In the genomic region with DNA sequence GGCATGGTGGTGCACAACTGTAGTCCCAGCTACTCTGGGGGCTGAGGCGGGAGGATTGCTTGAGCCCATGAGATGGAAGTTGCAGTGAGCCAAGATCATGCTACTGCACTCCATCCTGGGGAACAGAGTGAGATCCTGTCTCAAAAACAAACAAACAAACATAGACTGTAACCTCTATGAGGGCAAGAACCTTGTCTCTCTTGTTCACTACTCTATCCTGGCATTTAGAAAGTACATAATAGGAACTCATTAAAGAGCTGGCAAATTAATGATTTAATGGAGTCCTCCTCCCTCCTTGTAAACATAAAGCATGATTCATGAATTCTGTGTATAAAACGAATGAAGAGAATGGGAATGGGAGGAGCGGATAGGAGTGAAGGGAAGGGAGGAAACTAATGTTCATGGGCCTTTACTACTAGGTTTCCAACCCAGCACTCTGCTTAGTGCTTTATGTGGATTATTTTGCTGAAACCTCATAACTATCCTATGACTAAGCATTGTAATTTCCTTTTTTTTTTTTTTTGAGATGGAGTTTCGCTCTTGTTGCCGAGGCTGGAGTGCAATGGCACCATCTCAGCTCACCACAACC, we compare ENCODE assay signal across 13 cellular contexts. TPM values are rescaled to one million over a fixed set of nuclear protein-coding genes. Genes with fewer than 3 reads are reported as not detected.
DNase-seq lines count a peak whose midpoint lies in the region; ATAC-seq and TF ChIP-seq lines count a peak whose summit lies in the region.
"Had no signal": no experiment of that assay in that cellular context is flagged by ENCODE, and none has a peak within 500 bp of the region (broad histone marks: within the 10 kb centered on the region; RNA-seq: fewer than 3 reads in every experiment).

No MANE protein-coding gene starts in this region.

- H3K27ac ChIP-seq in breast epithelium (peak overlapping the region; percentile 60 to 77), transverse colon (peak overlapping the region; percentile 84 to 91 (median 87)), OCI-LY7 (ENCODE audit: low read depth, low read length, poor library complexity, severe bottlenecking) (no peak overlapping the region)
- H3K27ac ChIP-seq: suprapubic skin had no signal

- H3K9me2 ChIP-seq in OCI-LY7 (ENCODE audit: insufficient read depth, low read length): no peaks in the 10 kb centered on the region

- in situ Hi-C loops in transverse colon (cut with MboI; ENCODE audit: low pct_ligation_motif_present in 1 of 4, low pct_unique_long_range_greater_than_20kb in 1 of 4, low sequenced_read_pairs in 3 of 4): no loop called here

- DNase-seq in LHCN-M2 (ENCODE audit: low read depth) (peak; percentile 59), breast epithelium (ENCODE audit: low spot score in 2 of 2) (no peak), kidney tubule cell (ENCODE audit: low spot score) (peak; percentile 49), transverse colon (no peak), germinal center (ENCODE audit: low spot score) (no peak), Ammon's horn (ENCODE audit: low spot score) (no peak), OCI-LY7 (ENCODE audit: low spot score) (no peak)
- DNase-seq: endodermal cell, Karpas-422, NCI-H748 treated with DMSO at 0.1 percent for 48 hours had no signal

- no TSS peak for BruUV-seq in OCI-LY7 (replicated peaks; lab: Mats Ljungman, UMichigan)

- peaks cover 0 to 5% of the 10 kb centered on the region in 2 donors for H3K4me1 ChIP-seq in breast epithelium
- H3K4me1 ChIP-seq in transverse colon: peaks cover 0 to 20% (median 2%) of the 10 kb centered on the region in 4 donors
- H3K4me1 ChIP-seq in OCI-LY7 (ENCODE audit: insufficient read depth, low read length, poor library complexity, severe bottlenecking): no peaks in the 10 kb centered on the region
- H3K4me1 ChIP-seq: suprapubic skin had no signal

- H3K36me3 ChIP-seq in breast epithelium: no peaks in the 10 kb centered on the region
- H3K36me3 ChIP-seq in transverse colon: no peaks in the 10 kb centered on the region
- H3K36me3 ChIP-seq in OCI-LY7 (ENCODE audit: insufficient read depth, low read length): no peaks in the 10 kb centered on the region
- H3K36me3 ChIP-seq: suprapubic skin had no signal

- H3K4me2 ChIP-seq in OCI-LY7 (ENCODE audit: low read length): no peak overlapping the region

- TF ChIP-seq POLR2A in breast epithelium (IDR thresholded peaks at IDR 0.05) (no peak), transverse colon (IDR thresholded peaks at IDR 0.05) (no peak)

- no peaks in the 10 kb centered on the region for H3K9me3 ChIP-seq in breast epithelium
- H3K9me3 ChIP-seq in transverse colon: no peaks in the 10 kb centered on the region
- H3K9me3 ChIP-seq in OCI-LY7 (ENCODE audit: low read length): no peaks in the 10 kb centered on the region
- H3K9me3 ChIP-seq: suprapubic skin had no signal

- no peaks in the 10 kb centered on the region for H3K79me2 ChIP-seq in OCI-LY7 (ENCODE audit: insufficient read depth, low read depth, low read length)

- TF ChIP-seq CTCF in breast epithelium (IDR thresholded peaks at IDR 0.05) (no peak), transverse colon (IDR thresholded peaks at IDR 0.05) (no peak), OCI-LY7 (conservative IDR thresholded peaks at IDR 0.05; ENCODE audit: low read length) (no peak)

- no peak for ATAC-seq in HG03571 (IDR thresholded peaks at IDR 0.05; ENCODE audit: unreplicated experiment)
- ATAC-seq: WTC11 had no signal

- no peaks in the 10 kb centered on the region for H4K20me1 ChIP-seq in OCI-LY7 (ENCODE audit: insufficient read depth, low read length)

- POLR2A ChIA-PET in OCI-LY7 (lab: Charles Lee): interaction anchor here (1.1 kb wide), 1 partner anchor 10 kb away, joined by 4 read pairs; no protein-coding TSS in a partner anchor

- H3K4me3 ChIP-seq in breast epithelium: peak overlapping the region in 1 of 3 donors; percentile 21
- H3K4me3 ChIP-seq in transverse colon: peak overlapping the region in 1 of 4 donors; percentile 3
- no peak overlapping the region for H3K4me3 ChIP-seq in OCI-LY7 (ENCODE audit: low read depth, low read length, poor library complexity, severe bottlenecking)
- H3K4me3 ChIP-seq: suprapubic skin had no signal

- H2AFZ ChIP-seq in OCI-LY7 (ENCODE audit: low read length): no peak overlapping the region

- intact Hi-C loops in breast epithelium (cut with DNase I; ENCODE audit: low total_unique reads) (no loop called here), transverse colon (cut with DNase I; ENCODE audit: low total_unique reads) (no loop called here), OCI-LY7 (cut with micrococcal nuclease; ENCODE audit: unreplicated experiment) (no loop called here)

- H3K27me3 ChIP-seq in breast epithelium: no peaks in the 10 kb centered on the region
- no peaks in the 10 kb centered on the region for H3K27me3 ChIP-seq in transverse colon
- H3K27me3 ChIP-seq: suprapubic skin had no signal

- WGBS in transverse colon (ENCODE audit: low coverage in 1 of 2), 2 donors: 50% methylated on average over 5 of the region's 5 CpGs; no CpG with 5 or more reads in 1 of the 2 donors

- CTCF ChIA-PET in OCI-LY7 (lab: Charles Lee; ENCODE audit: unreplicated experiment): no interaction called here

- no peak for TF ChIP-seq EP300 in transverse colon (IDR thresholded peaks at IDR 0.05; ENCODE audit: low read depth)

RNA-seq across cellular contexts. Expression of gene LMOD1, which starts 8.6 kb away (rescaled TPM):
- total RNA-seq in LHCN-M2 (2014; rRNA removed) (0.13 and 0.29 TPM in 2 replicates), breast epithelium (10 to 100 TPM; 60.0 to 92.2 (median 87.2) TPM), transverse colon (100 to 1,000 TPM in 3 of 4 donors, 10 to 100 TPM in 1; 73.2 to 166 (median 115) TPM), OCI-LY7 (2022) (not detected in 2 replicates)
- polyA plus RNA-seq in LHCN-M2 (2012): 4.2 TPM
- total RNA-seq in OCI-LY7 (2014; rRNA removed; shearing (Covaris generic)): not detected in 2 replicates

RNA-seq across cellular contexts. Expression of gene TIMM17A, which starts 17.6 kb away (rescaled TPM):
- total RNA-seq in LHCN-M2 (2014; rRNA removed) (62.8 and 63.1 TPM in 2 replicates), breast epithelium (10 to 100 TPM; 24.5 to 30.1 (median 26.2) TPM), transverse colon (10 to 100 TPM in 3 of 4 donors, 1 to 10 TPM in 1; 3.0 to 37.0 (median 33.7) TPM), OCI-LY7 (2022) (55.6 and 67.2 TPM in 2 replicates)
- 63.0 TPM for polyA plus RNA-seq in LHCN-M2 (2012)
- 41.2 and 43.8 TPM in 2 replicates for total RNA-seq in OCI-LY7 (2014; rRNA removed; shearing (Covaris generic))

RNA-seq across cellular contexts. Expression of gene RNPEP, which starts 44.7 kb away (rescaled TPM):
- total RNA-seq in LHCN-M2 (2014; rRNA removed) (70.2 and 73.3 TPM in 2 replicates), breast epithelium (10 to 100 TPM; 43.0 to 66.7 (median 57.4) TPM), transverse colon (100 to 1,000 TPM; 118 to 285 (median 184) TPM), OCI-LY7 (2022) (50.9 and 52.1 TPM in 2 replicates)
- polyA plus RNA-seq in LHCN-M2 (2012): 58.7 TPM
- total RNA-seq in OCI-LY7 (2014; rRNA removed; shearing (Covaris generic)): 14.7 and 22.7 TPM in 2 replicates

RNA-seq across cellular contexts. Expression of gene SHISA4, which starts 49.0 kb away (rescaled TPM):
- 21.0 and 30.6 TPM in 2 replicates for total RNA-seq in LHCN-M2 (2014; rRNA removed)
- polyA plus RNA-seq in LHCN-M2 (2012): 56.0 TPM
- 10 to 100 TPM; 15.7 to 21.9 (median 20.3) TPM for total RNA-seq in breast epithelium
- 1 to 10 TPM; 2.2 to 6.7 (median 4.6) TPM for total RNA-seq in transverse colon
- 0.46 TPM in 1 of 2 replicates, not detected in the other for total RNA-seq in OCI-LY7 (2014; rRNA removed; shearing (Covaris generic))
- not detected in 2 replicates for total RNA-seq in OCI-LY7 (2022)

Comparison
In these comparisons a context has a peak if more than half of its experiments do, and no peak if none do; other contexts are left out.
1. DNase-seq: peak in LHCN-M2 (single experiment) and kidney tubule cell (single experiment); none in breast epithelium (0 of 2), transverse colon (single experiment), germinal center (single experiment), Ammon's horn (single experiment) and OCI-LY7 (single experiment).
2. RNA of gene LMOD1, which starts 8.6 kb away (total RNA-seq): 73.2 to 166 TPM in transverse colon and 60.0 to 92.2 TPM in breast epithelium; 0.13 to 0.29 TPM in LHCN-M2 and not detected in OCI-LY7; every median in the first group is over 10 times any median in the second.